In genomic region chr14:50620341-50620740, GRCh38 we compare ENCODE assay signal across 21 cellular contexts. TPM values are rescaled to one million over a fixed set of nuclear protein-coding genes. Genes with fewer than 3 reads are reported as not detected.
DNase-seq lines count a peak whose midpoint lies in the region; ATAC-seq, FAIRE-seq and TF ChIP-seq lines count a peak whose summit lies in the region.
"Had no signal": no experiment of that assay in that cellular context is flagged by ENCODE, and none has a peak within 500 bp of the region (broad histone marks: within the 10 kb centered on the region; RNA-seq: fewer than 3 reads in every experiment).

No MANE protein-coding gene starts in this region.

- ATAC-seq in GM21515 (IDR thresholded peaks at IDR 0.05; ENCODE audit: unreplicated experiment) (no peak), GM19397 (IDR thresholded peaks at IDR 0.05; ENCODE audit: unreplicated experiment) (no peak)
- ATAC-seq: Right ventricle myocardium inferior had no signal

- H3K4me2 ChIP-seq in astrocyte (ENCODE audit: low read length) (peak overlapping the region; percentile 45), GM23248 (ENCODE audit: unreplicated experiment) (no peak overlapping the region)

- H3K9ac ChIP-seq in astrocyte (ENCODE audit: low read length) (no peak overlapping the region), GM23248 (no peak overlapping the region)

- H3K9me2 ChIP-seq in GM23248 (ENCODE audit: insufficient read depth) = no peaks in the 10 kb centered on the region

- H3K27me3 Mint-ChIP-seq in astrocyte (ENCODE audit: low read depth, unreplicated experiment) (no peaks in the 10 kb centered on the region), progenitor cell of endocrine pancreas (no peaks in the 10 kb centered on the region)
- H3K27me3 Mint-ChIP-seq: activated naive CD4-positive, alpha-beta T cell treated with anti-CD3 and anti-CD28 coated beads, Interleukin-2, amount 10 ng/mL, durations not matched to agents 7 days and 5 days; central memory CD8-positive, alpha-beta T cell had no signal

- in situ Hi-C loops in GM23248 (cut with MboI) = loop anchor here (25.0 kb wide), 1 partner anchor 592 kb away; no protein-coding TSS in a partner anchor

- no peak overlapping the region for H3K4me3 Mint-ChIP-seq in astrocyte (ENCODE audit: unreplicated experiment)
- H3K4me3 Mint-ChIP-seq in progenitor cell of endocrine pancreas (ENCODE audit: low read depth) = no peak overlapping the region
- H3K4me3 Mint-ChIP-seq: activated naive CD4-positive, alpha-beta T cell treated with anti-CD3 and anti-CD28 coated beads, Interleukin-2, amount 10 ng/mL, durations not matched to agents 7 days and 5 days; central memory CD8-positive, alpha-beta T cell; neural crest cell had no signal

- H3K27me3 ChIP-seq in astrocyte (ENCODE audit: insufficient read depth, low read length) (no peaks in the 10 kb centered on the region), GM23248 (replicated peaks; ENCODE audit: insufficient read depth) (no peaks in the 10 kb centered on the region)
- H3K27me3 ChIP-seq: stomach had no signal

- H2AFZ ChIP-seq in astrocyte (ENCODE audit: low read depth, low read length) (no peak overlapping the region), GM23248 (no peak overlapping the region)

- H3K4me3 ChIP-seq in astrocyte (ENCODE audit: insufficient read depth, low read depth, low read length) (no peak overlapping the region), fibroblast of mammary gland (ENCODE audit: control insufficient read depth, low read depth, low read length) (no peak overlapping the region), GM23248 (no peak overlapping the region)
- H3K4me3 ChIP-seq: lung, stomach had no signal

- TF ChIP-seq CTCF in astrocyte (IDR thresholded peaks at IDR 0.05; ENCODE audit: insufficient read depth, low read depth, low read length) = no peak
- TF ChIP-seq CTCF in fibroblast of mammary gland (conservative IDR thresholded peaks at IDR 0.05; ENCODE audit: control insufficient read depth, insufficient read depth, low read depth, low read length) = no peak
- TF ChIP-seq CTCF in progenitor cell of endocrine pancreas (IDR thresholded peaks at IDR 0.05; ENCODE audit: unreplicated experiment) = no peak

- H3K4me1 ChIP-seq in astrocyte (ENCODE audit: insufficient read depth, low read length) (peaks cover 6% of the 10 kb centered on the region), GM23248 (ENCODE audit: insufficient read depth) (no peaks in the 10 kb centered on the region)
- H3K4me1 ChIP-seq: stomach had no signal

- H3K27ac Mint-ChIP-seq in astrocyte (ENCODE audit: unreplicated experiment) (no peak overlapping the region), progenitor cell of endocrine pancreas (peak overlapping the region; percentile 5)
- H3K27ac Mint-ChIP-seq: activated naive CD4-positive, alpha-beta T cell treated with anti-CD3 and anti-CD28 coated beads, Interleukin-2, amount 10 ng/mL, durations not matched to agents 7 days and 5 days had no signal

- H3K79me2 ChIP-seq in astrocyte (ENCODE audit: insufficient read depth, low read length) (no peaks in the 10 kb centered on the region), GM23248 (ENCODE audit: insufficient read depth) (no peaks in the 10 kb centered on the region)

- no peaks in the 10 kb centered on the region for H3K9me3 ChIP-seq in astrocyte (ENCODE audit: insufficient read depth, low read depth, low read length)
- no peaks in the 10 kb centered on the region for H3K9me3 ChIP-seq in GM23248 (ENCODE audit: low read depth)
- H3K9me3 ChIP-seq: stomach had no signal

- H3K9me3 Mint-ChIP-seq in astrocyte (ENCODE audit: unreplicated experiment) (no peaks in the 10 kb centered on the region), progenitor cell of endocrine pancreas (ENCODE audit: low read depth) (no peaks in the 10 kb centered on the region)
- H3K9me3 Mint-ChIP-seq: activated naive CD4-positive, alpha-beta T cell treated with anti-CD3 and anti-CD28 coated beads, Interleukin-2, amount 10 ng/mL, durations not matched to agents 7 days and 5 days; central memory CD8-positive, alpha-beta T cell; neural crest cell had no signal

- H4K20me1 ChIP-seq in astrocyte (ENCODE audit: insufficient read depth, low read length) (no peaks in the 10 kb centered on the region), GM23248 (ENCODE audit: insufficient read depth) (no peaks in the 10 kb centered on the region)

- no peak for FAIRE-seq in astrocyte (lab: Jason Lieb, UNC)
- FAIRE-seq: islet of Langerhans had no signal

- H3K27ac ChIP-seq in astrocyte (ENCODE audit: low read depth, low read length) (no peak overlapping the region), GM23248 (no peak overlapping the region)
- H3K27ac ChIP-seq: stomach had no signal

- H3K36me3 ChIP-seq in astrocyte (ENCODE audit: insufficient read depth, low read length) (no peaks in the 10 kb centered on the region), GM23248 (ENCODE audit: low read depth) (no peaks in the 10 kb centered on the region)

- DNase-seq in HT1080 (ENCODE audit: low read depth) (peak; percentile 86), astrocyte (ENCODE audit: low read depth) (peak; percentile 8), fibroblast of mammary gland (ENCODE audit: low read depth) (peak; percentile 40), progenitor cell of endocrine pancreas (ENCODE audit: low spot score, unreplicated experiment) (no peak), SW 1271 (lab: John Stamatoyannopoulos, UW) (no peak), GM23248 (no peak)
- DNase-seq: activated CD4-positive, alpha-beta T cell treated with anti-CD3 and anti-CD28 coated beads, Interleukin-2, amount 50 U/mL, for 1 hour; activated naive CD4-positive, alpha-beta T cell treated with anti-CD3 and anti-CD28 coated beads, Interleukin-2, amount 10 ng/mL, durations not matched to agents 7 days and 5 days; effector CD4-positive, alpha-beta T cell; NCI-H2171; stimulated activated CD8-positive, alpha-beta memory T cell treated with anti-CD3 and anti-CD28 coated beads, Interleukin-4, amount 100 ng/mL, for 48 hours; stomach; T-helper 9 cell; trophoblast cell had no signal

- 75 to 77% methylated on average over 4 of the region's 4 CpGs for WGBS in GM23248 (ENCODE audit: low coverage in 1 of 2, low lambda C conversion rate in 2 of 2, missing lambda C conversion rate in 2 of 2), 2 experiments

- H3K36me3 Mint-ChIP-seq in astrocyte (ENCODE audit: low read depth, unreplicated experiment) (peaks cover 5% of the 10 kb centered on the region), progenitor cell of endocrine pancreas (ENCODE audit: insufficient read depth) (peaks cover 2% of the 10 kb centered on the region)
- H3K36me3 Mint-ChIP-seq: activated naive CD4-positive, alpha-beta T cell treated with anti-CD3 and anti-CD28 coated beads, Interleukin-2, amount 10 ng/mL, durations not matched to agents 7 days and 5 days had no signal

- H3F3A ChIP-seq in GM23248 (ENCODE audit: insufficient read depth) = 0 out of 2 replicates have a peak, but pooled peaks cover 3% of the 10 kb centered on the region

- H3K4me1 Mint-ChIP-seq in astrocyte (ENCODE audit: low read depth, unreplicated experiment) = no peaks in the 10 kb centered on the region
- H3K4me1 Mint-ChIP-seq in progenitor cell of endocrine pancreas (ENCODE audit: low read depth) = no peaks in the 10 kb centered on the region
- H3K4me1 Mint-ChIP-seq: activated naive CD4-positive, alpha-beta T cell treated with anti-CD3 and anti-CD28 coated beads, Interleukin-2, amount 10 ng/mL, durations not matched to agents 7 days and 5 days; central memory CD8-positive, alpha-beta T cell had no signal

RNA-seq across cellular contexts. Expression of gene SAV1, which starts 47.8 kb away (rescaled TPM):
- 18.9 and 22.0 TPM in 2 replicates for total RNA-seq in HT1080 (2014; rRNA removed; shearing (Covaris generic))
- 30.6 and 35.6 TPM in 2 replicates for polyA plus RNA-seq in HT1080 (2015; cell fraction: cytosol; rRNA removed)
- 14.0 and 17.5 TPM in 2 replicates for polyA plus RNA-seq in HT1080 (2015; cell fraction: nucleus; rRNA removed)
- total RNA-seq in astrocyte = 18.3 and 26.3 TPM in 2 replicates
- 27.0 and 28.3 TPM in 2 replicates for total RNA-seq in progenitor cell of endocrine pancreas
- 15.3 and 30.2 TPM in 2 replicates for total RNA-seq in GM23248 (2014; rRNA removed; shearing (Covaris generic))
- polyA plus RNA-seq in GM23248 (2016; fragmentation: Nextera tagmentation; extraction: Ambion mirVana) = 27.1 and 28.6 TPM in 2 replicates

Comparison
In these comparisons a context has a peak if more than half of its experiments do, and no peak if none do; other contexts are left out.
1. DNase-seq: peak in HT1080 (single experiment), astrocyte (single experiment) and fibroblast of mammary gland (single experiment); none in progenitor cell of endocrine pancreas (single experiment), SW 1271 (0 of 2) and GM23248 (single experiment).